In genomic region chr6:158668707-158669103, GRCh38 we compare ENCODE assay signal across 24 cellular contexts. TPM values are rescaled to one million over a fixed set of nuclear protein-coding genes. Genes with fewer than 3 reads are reported as not detected.
DNase-seq lines count a peak whose midpoint lies in the region; ATAC-seq and TF ChIP-seq lines count a peak whose summit lies in the region.
"Had no signal": no experiment of that assay in that cellular context is flagged by ENCODE, and none has a peak within 500 bp of the region (broad histone marks: within the 10 kb centered on the region; RNA-seq: fewer than 3 reads in every experiment).

No MANE protein-coding gene starts in this region.

- no peaks in the 10 kb centered on the region for H3K9me3 ChIP-seq in naive thymus-derived CD4-positive, alpha-beta T cell (ENCODE audit: control insufficient read depth in 2 of 3, low read length in 3 of 3)
- no peaks in the 10 kb centered on the region for H3K9me3 ChIP-seq in suprapubic skin
- H3K9me3 ChIP-seq: ascending aorta, stomach had no signal

- no peak for DNase-seq in activated CD8-positive, alpha-beta T cell treated with anti-CD3 and anti-CD28 coated beads, Interleukin-2, amount 10 ng/mL, durations not matched to agents 7 days and 5 days
- DNase-seq in activated CD8-positive, alpha-beta T cell treated with anti-CD3 and anti-CD28 coated beads for 36 hours: no peak
- no peak for DNase-seq in naive thymus-derived CD4-positive, alpha-beta T cell
- DNase-seq in suprapubic skin (ENCODE audit: low spot score in 2 of 2) (no peak), Calu3 (no peak), CD1c-positive myeloid dendritic cell (ENCODE audit: extremely low spot score) (no peak)
- DNase-seq: activated CD4-positive, alpha-beta T cell treated with anti-CD3 and anti-CD28 coated beads for 36 hours; activated naive CD4-positive, alpha-beta T cell treated with anti-CD3 and anti-CD28 coated beads, Interleukin-2, amount 10 ng/mL, durations not matched to agents 7 days and 5 days; activated T-cell treated with anti-CD3 and anti-CD28 coated beads for 4 hours; central memory CD4-positive, alpha-beta T cell; GM23248; kidney glomerular epithelial cell; mesendoderm; MM.1S; NCI-H748 treated with DMSO at 0.1 percent for 48 hours; PC-3; SHP77 treated with DMSO at 0.1 percent for 48 hours; stimulated activated CD4-positive, alpha-beta T cell treated with anti-CD3 and anti-CD28 coated beads, Interleukin-2, amount 100 ng/mL, for 48 hours; stomach had no signal

- BruUV-seq in Calu3 (replicated peaks; lab: Mats Ljungman, UMichigan): no TSS peak

- H3K36me3 ChIP-seq in naive thymus-derived CD4-positive, alpha-beta T cell (ENCODE audit: control insufficient read depth in 2 of 3, insufficient read depth in 3 of 3, low read length in 3 of 3): peaks cover 13 to 39% (median 14%) of the 10 kb centered on the region in 3 experiments
- no peaks in the 10 kb centered on the region for H3K36me3 ChIP-seq in suprapubic skin
- H3K36me3 ChIP-seq: ascending aorta, stomach had no signal

- no peaks in the 10 kb centered on the region for H3K27me3 Mint-ChIP-seq in activated CD8-positive, alpha-beta T cell treated with anti-CD3 and anti-CD28 coated beads, Interleukin-2, amount 10 ng/mL, durations not matched to agents 7 days and 5 days (ENCODE audit: low read depth)
- no peaks in the 10 kb centered on the region for H3K27me3 Mint-ChIP-seq in activated CD8-positive, alpha-beta T cell treated with anti-CD3 and anti-CD28 coated beads for 36 hours
- H3K27me3 Mint-ChIP-seq in activated T-helper 17 cell treated with anti-CD3 and anti-CD28 coated beads, Interleukin-2, amount 50 U/mL, for 72 hours: no peaks in the 10 kb centered on the region
- H3K27me3 Mint-ChIP-seq in naive thymus-derived CD4-positive, alpha-beta T cell: no peaks in the 10 kb centered on the region
- H3K27me3 Mint-ChIP-seq in Calu3 (ENCODE audit: unreplicated experiment): no peaks in the 10 kb centered on the region
- H3K27me3 Mint-ChIP-seq: activated CD4-positive, alpha-beta T cell treated with anti-CD3 and anti-CD28 coated beads for 36 hours; activated naive CD4-positive, alpha-beta T cell treated with anti-CD3 and anti-CD28 coated beads, Interleukin-2, amount 10 ng/mL, durations not matched to agents 7 days and 5 days had no signal

- peak overlapping the region; percentile 11 for H3K27ac Mint-ChIP-seq in activated CD8-positive, alpha-beta T cell treated with anti-CD3 and anti-CD28 coated beads, Interleukin-2, amount 10 ng/mL, durations not matched to agents 7 days and 5 days
- H3K27ac Mint-ChIP-seq in activated CD8-positive, alpha-beta T cell treated with anti-CD3 and anti-CD28 coated beads for 36 hours: no peak overlapping the region
- H3K27ac Mint-ChIP-seq in activated T-helper 17 cell treated with anti-CD3 and anti-CD28 coated beads, Interleukin-2, amount 50 U/mL, for 72 hours: peak overlapping the region; percentile 65
- H3K27ac Mint-ChIP-seq in naive thymus-derived CD4-positive, alpha-beta T cell: peak overlapping the region in 7 of 9 donors; percentile 24 to 76 (median 51)
- H3K27ac Mint-ChIP-seq in Calu3 (ENCODE audit: unreplicated experiment): no peak overlapping the region
- H3K27ac Mint-ChIP-seq: activated CD4-positive, alpha-beta T cell treated with anti-CD3 and anti-CD28 coated beads for 36 hours; activated naive CD4-positive, alpha-beta T cell treated with anti-CD3 and anti-CD28 coated beads, Interleukin-2, amount 10 ng/mL, durations not matched to agents 7 days and 5 days; nephron had no signal

- no peak overlapping the region for H3K4me3 ChIP-seq in naive thymus-derived CD4-positive, alpha-beta T cell (ENCODE audit: low read length)
- H3K4me3 ChIP-seq in suprapubic skin: no peak overlapping the region
- H3K4me3 ChIP-seq: ascending aorta, GM23248, smooth muscle cell, stomach had no signal

- H3K27me3 ChIP-seq in naive thymus-derived CD4-positive, alpha-beta T cell (ENCODE audit: control insufficient read depth in 2 of 2, insufficient read depth in 2 of 2, low read length in 2 of 2): no peaks in the 10 kb centered on the region
- no peaks in the 10 kb centered on the region for H3K27me3 ChIP-seq in suprapubic skin
- H3K27me3 ChIP-seq: ascending aorta, stomach had no signal

- H3K4me3 Mint-ChIP-seq in activated CD8-positive, alpha-beta T cell treated with anti-CD3 and anti-CD28 coated beads, Interleukin-2, amount 10 ng/mL, durations not matched to agents 7 days and 5 days: no peak overlapping the region
- H3K4me3 Mint-ChIP-seq in activated CD8-positive, alpha-beta T cell treated with anti-CD3 and anti-CD28 coated beads for 36 hours: no peak overlapping the region
- H3K4me3 Mint-ChIP-seq in activated T-helper 17 cell treated with anti-CD3 and anti-CD28 coated beads, Interleukin-2, amount 50 U/mL, for 72 hours: no peak overlapping the region
- peak overlapping the region in 2 of 10 donors; percentile 9 to 16 for H3K4me3 Mint-ChIP-seq in naive thymus-derived CD4-positive, alpha-beta T cell
- H3K4me3 Mint-ChIP-seq in Calu3 (ENCODE audit: low read depth, unreplicated experiment): no peak overlapping the region
- H3K4me3 Mint-ChIP-seq: activated CD4-positive, alpha-beta T cell treated with anti-CD3 and anti-CD28 coated beads for 36 hours; activated naive CD4-positive, alpha-beta T cell treated with anti-CD3 and anti-CD28 coated beads, Interleukin-2, amount 10 ng/mL, durations not matched to agents 7 days and 5 days; nephron had no signal

- CTCF ChIA-PET in activated CD8-positive, alpha-beta T cell treated with anti-CD3 and anti-CD28 coated beads, Interleukin-2, amount 10 ng/mL, durations not matched to agents 7 days and 5 days (lab: Charles Lee): interaction anchor here (1.1 to 1.8 kb wide), 2 partner anchors 9 to 22 kb away, joined by 3 to 14 read pairs; no protein-coding TSS in a partner anchor
- CTCF ChIA-PET in activated CD8-positive, alpha-beta T cell treated with anti-CD3 and anti-CD28 coated beads for 36 hours (lab: Charles Lee): interaction anchor here (1.0 to 2.1 kb wide), 2 partner anchors 9 to 35 kb away, joined by 5 to 8 read pairs; no protein-coding TSS in a partner anchor
- CTCF ChIA-PET in naive thymus-derived CD4-positive, alpha-beta T cell (lab: Charles Lee): no interaction called here
- CTCF ChIA-PET in Calu3 (lab: Charles Lee): interaction anchor here (0.8 kb wide), 1 partner anchor 23 kb away, joined by 3 read pairs; no protein-coding TSS in a partner anchor

- no peak for TF ChIP-seq CTCF in activated CD8-positive, alpha-beta T cell treated with anti-CD3 and anti-CD28 coated beads for 36 hours (IDR thresholded peaks at IDR 0.05)
- TF ChIP-seq CTCF in suprapubic skin (IDR thresholded peaks at IDR 0.05) (no peak), Calu3 (IDR thresholded peaks at IDR 0.05; ENCODE audit: unreplicated experiment) (no peak)

- no peak overlapping the region for H3K27ac ChIP-seq in naive thymus-derived CD4-positive, alpha-beta T cell (ENCODE audit: low read depth, low read length)
- peak overlapping the region; percentile 1 for H3K27ac ChIP-seq in suprapubic skin
- H3K27ac ChIP-seq: GM23248 had no signal

- WGBS in suprapubic skin: 44% methylated on average over 7 of the region's 7 CpGs

- H3K9me3 Mint-ChIP-seq in activated CD8-positive, alpha-beta T cell treated with anti-CD3 and anti-CD28 coated beads, Interleukin-2, amount 10 ng/mL, durations not matched to agents 7 days and 5 days (ENCODE audit: insufficient read depth): no peaks in the 10 kb centered on the region
- no peaks in the 10 kb centered on the region for H3K9me3 Mint-ChIP-seq in activated CD8-positive, alpha-beta T cell treated with anti-CD3 and anti-CD28 coated beads for 36 hours
- H3K9me3 Mint-ChIP-seq in activated T-helper 17 cell treated with anti-CD3 and anti-CD28 coated beads, Interleukin-2, amount 50 U/mL, for 72 hours: no peaks in the 10 kb centered on the region
- H3K9me3 Mint-ChIP-seq in naive thymus-derived CD4-positive, alpha-beta T cell: no peaks in the 10 kb centered on the region
- no peaks in the 10 kb centered on the region for H3K9me3 Mint-ChIP-seq in Calu3 (ENCODE audit: low read depth, unreplicated experiment)
- H3K9me3 Mint-ChIP-seq: activated naive CD4-positive, alpha-beta T cell treated with anti-CD3 and anti-CD28 coated beads, Interleukin-2, amount 10 ng/mL, durations not matched to agents 7 days and 5 days; nephron had no signal

- ATAC-seq in activated CD8-positive, alpha-beta T cell treated with anti-CD3 and anti-CD28 coated beads, Interleukin-2, amount 10 ng/mL, durations not matched to agents 7 days and 5 days: no peak
- ATAC-seq in activated CD8-positive, alpha-beta T cell treated with anti-CD3 and anti-CD28 coated beads for 36 hours: no peak
- ATAC-seq in activated T-helper 17 cell treated with anti-CD3 and anti-CD28 coated beads, Interleukin-2, amount 50 U/mL, for 72 hours (replicated peaks): no peak
- ATAC-seq in naive thymus-derived CD4-positive, alpha-beta T cell: no peak
- ATAC-seq in HG03108 (IDR thresholded peaks at IDR 0.05; ENCODE audit: unreplicated experiment): no peak
- ATAC-seq: activated CD4-positive, alpha-beta T cell treated with anti-CD3 and anti-CD28 coated beads for 36 hours; PC-3 had no signal

- peaks cover 0 to 6% of the 10 kb centered on the region in 2 donors for H3K4me1 ChIP-seq in naive thymus-derived CD4-positive, alpha-beta T cell (ENCODE audit: control insufficient read depth in 2 of 2, insufficient read depth in 2 of 2, low read length in 2 of 2)
- peaks cover 25% of the 10 kb centered on the region for H3K4me1 ChIP-seq in suprapubic skin
- H3K4me1 ChIP-seq: ascending aorta had no signal

- peaks cover 11% of the 10 kb centered on the region for H3K4me1 Mint-ChIP-seq in activated CD8-positive, alpha-beta T cell treated with anti-CD3 and anti-CD28 coated beads, Interleukin-2, amount 10 ng/mL, durations not matched to agents 7 days and 5 days (ENCODE audit: low read depth)
- H3K4me1 Mint-ChIP-seq in activated CD8-positive, alpha-beta T cell treated with anti-CD3 and anti-CD28 coated beads for 36 hours (ENCODE audit: low read depth): peaks cover 10% of the 10 kb centered on the region
- H3K4me1 Mint-ChIP-seq in activated T-helper 17 cell treated with anti-CD3 and anti-CD28 coated beads, Interleukin-2, amount 50 U/mL, for 72 hours: peaks cover 25% of the 10 kb centered on the region
- H3K4me1 Mint-ChIP-seq in naive thymus-derived CD4-positive, alpha-beta T cell: peaks cover 6 to 47% (median 27%) of the 10 kb centered on the region in 7 donors
- H3K4me1 Mint-ChIP-seq in Calu3 (ENCODE audit: low read depth, unreplicated experiment): peaks cover 7% of the 10 kb centered on the region

- TF ChIP-seq POLR2A in suprapubic skin (IDR thresholded peaks at IDR 0.05): no peak

- intact Hi-C loops in activated CD8-positive, alpha-beta T cell treated with anti-CD3 and anti-CD28 coated beads for 36 hours (cut with micrococcal nuclease): no loop called here
- intact Hi-C loops in naive thymus-derived CD4-positive, alpha-beta T cell (cut with micrococcal nuclease): no loop called here
- intact Hi-C loops in Calu3 (cut with micrococcal nuclease; ENCODE audit: unreplicated experiment): no loop called here

- peaks cover 58% of the 10 kb centered on the region for H3K36me3 Mint-ChIP-seq in activated CD8-positive, alpha-beta T cell treated with anti-CD3 and anti-CD28 coated beads, Interleukin-2, amount 10 ng/mL, durations not matched to agents 7 days and 5 days (ENCODE audit: low read depth)
- H3K36me3 Mint-ChIP-seq in activated CD8-positive, alpha-beta T cell treated with anti-CD3 and anti-CD28 coated beads for 36 hours (ENCODE audit: low read depth): peaks cover 62% of the 10 kb centered on the region
- H3K36me3 Mint-ChIP-seq in activated T-helper 17 cell treated with anti-CD3 and anti-CD28 coated beads, Interleukin-2, amount 50 U/mL, for 72 hours (ENCODE audit: low read depth): peaks cover 99% of the 10 kb centered on the region
- H3K36me3 Mint-ChIP-seq in naive thymus-derived CD4-positive, alpha-beta T cell: peaks cover 11 to 53% (median 35%) of the 10 kb centered on the region in 5 donors
- H3K36me3 Mint-ChIP-seq in Calu3 (ENCODE audit: insufficient read depth, unreplicated experiment): no peaks in the 10 kb centered on the region

- TF ChIP-seq EP300 in suprapubic skin (IDR thresholded peaks at IDR 0.05): no peak

- POLR2A ChIA-PET in activated CD8-positive, alpha-beta T cell treated with anti-CD3 and anti-CD28 coated beads, Interleukin-2, amount 10 ng/mL, durations not matched to agents 7 days and 5 days (lab: Charles Lee): no interaction called here
- POLR2A ChIA-PET in activated CD8-positive, alpha-beta T cell treated with anti-CD3 and anti-CD28 coated beads for 36 hours (lab: Charles Lee): interaction anchor here (0.7 to 1.7 kb wide), 7 partner anchors 8 to 143 kb away, joined by 3 to 9 read pairs (median 3); no protein-coding TSS in a partner anchor
- POLR2A ChIA-PET in naive thymus-derived CD4-positive, alpha-beta T cell (lab: Charles Lee): interaction anchor here (0.6 kb wide), 1 partner anchor 448 kb away, joined by 3 read pairs; no protein-coding TSS in a partner anchor

RNA-seq across cellular contexts. Expression of gene SYTL3, which starts 18.9 kb away (rescaled TPM):
- 10 to 100 TPM; 43.5 to 48.3 TPM for total RNA-seq in activated CD8-positive, alpha-beta T cell treated with anti-CD3 and anti-CD28 coated beads, Interleukin-2, amount 10 ng/mL, durations not matched to agents 7 days and 5 days
- total RNA-seq in activated CD8-positive, alpha-beta T cell treated with anti-CD3 and anti-CD28 coated beads for 36 hours: 100 to 1,000 TPM; 151 to 163 TPM
- 100 to 1,000 TPM; 118 to 331 TPM for total RNA-seq in activated T-helper 17 cell treated with anti-CD3 and anti-CD28 coated beads, Interleukin-2, amount 50 U/mL, for 72 hours
- total RNA-seq in naive thymus-derived CD4-positive, alpha-beta T cell: 10 to 100 TPM; 25.8 to 67.0 (median 31.1) TPM
- polyA plus RNA-seq in naive thymus-derived CD4-positive, alpha-beta T cell: 10 to 100 TPM; 13.4 to 27.3 TPM
- total RNA-seq in suprapubic skin (1 to 10 TPM; 2.8 to 5.1 (median 3.4) TPM), Calu3 (2022) (14.2 and 15.0 TPM in 2 replicates)

RNA-seq across cellular contexts. Expression of gene DYNLT1, which starts 24.2 kb away (rescaled TPM):
- 10 to 100 TPM; 79.0 to 86.4 TPM for total RNA-seq in activated CD8-positive, alpha-beta T cell treated with anti-CD3 and anti-CD28 coated beads, Interleukin-2, amount 10 ng/mL, durations not matched to agents 7 days and 5 days
- 10 to 100 TPM; 94.3 to 98.3 TPM for total RNA-seq in activated CD8-positive, alpha-beta T cell treated with anti-CD3 and anti-CD28 coated beads for 36 hours
- total RNA-seq in activated T-helper 17 cell treated with anti-CD3 and anti-CD28 coated beads, Interleukin-2, amount 50 U/mL, for 72 hours: 10 to 100 TPM; 82.3 to 89.8 TPM
- total RNA-seq in naive thymus-derived CD4-positive, alpha-beta T cell: 100 to 1,000 TPM in 2 of 5 experiments, 10 to 100 TPM in 3; 66.4 to 122 (median 75.9) TPM
- 10 to 100 TPM; 81.6 to 95.6 TPM for polyA plus RNA-seq in naive thymus-derived CD4-positive, alpha-beta T cell
- total RNA-seq in suprapubic skin (10 to 100 TPM; 27.5 to 63.8 (median 49.4) TPM), Calu3 (2022) (156 and 167 TPM in 2 replicates)

Comparison
In these comparisons a context has a peak if more than half of its experiments do, and no peak if none do; other contexts are left out.
1. H3K27ac Mint-ChIP-seq: peak in activated CD8-positive, alpha-beta T cell treated with anti-CD3 and anti-CD28 coated beads, Interleukin-2, amount 10 ng/mL, durations not matched to agents 7 days and 5 days (single experiment), activated T-helper 17 cell treated with anti-CD3 and anti-CD28 coated beads, Interleukin-2, amount 50 U/mL, for 72 hours (single experiment) and naive thymus-derived CD4-positive, alpha-beta T cell (7 of 9); none in activated CD8-positive, alpha-beta T cell treated with anti-CD3 and anti-CD28 coated beads for 36 hours (single experiment) and Calu3 (single experiment).